8 cellular contexts compared by ENCODE assay signal in genomic region chr1:32247983-32248889, GRCh38. TPM values are rescaled to one million over a fixed set of nuclear protein-coding genes. Genes with fewer than 3 reads are reported as not detected.
DNase-seq lines count a peak whose midpoint lies in the region; ATAC-seq and TF ChIP-seq lines count a peak whose summit lies in the region.

No MANE protein-coding gene starts in this region.

- H3K27ac ChIP-seq in PC-9 (no peak overlapping the region), ovary (no peak overlapping the region), upper lobe of right lung (peak overlapping the region; percentile 75)

- no peak overlapping the region for H3K4me2 ChIP-seq in PC-9

- no peaks in the 10 kb centered on the region for H3K36me3 ChIP-seq in PC-9 (ENCODE audit: low read depth)
- no peaks in the 10 kb centered on the region for H3K36me3 ChIP-seq in ovary
- H3K36me3 ChIP-seq in upper lobe of right lung = no peaks in the 10 kb centered on the region

- TF ChIP-seq POLR2A in ovary (IDR thresholded peaks at IDR 0.05) = no peak

- H3K9me3 Mint-ChIP-seq in activated T-helper 17 cell treated with anti-CD3 and anti-CD28 coated beads, Interleukin-2, amount 50 U/mL, for 72 hours = no peaks in the 10 kb centered on the region

- peaks cover 31% of the 10 kb centered on the region for H3K4me1 Mint-ChIP-seq in activated T-helper 17 cell treated with anti-CD3 and anti-CD28 coated beads, Interleukin-2, amount 50 U/mL, for 72 hours

- no TSS peak for BruUV-seq in PC-9 (replicated peaks; lab: Mats Ljungman, UMichigan)

- no peaks in the 10 kb centered on the region for H3K9me2 ChIP-seq in PC-9 (ENCODE audit: insufficient read depth)

- no peaks in the 10 kb centered on the region for H4K20me1 ChIP-seq in PC-9 (ENCODE audit: insufficient read depth)

- no peaks in the 10 kb centered on the region for H3K9me3 ChIP-seq in PC-9 (ENCODE audit: insufficient read depth, low read depth)
- H3K9me3 ChIP-seq in ovary = no peaks in the 10 kb centered on the region
- H3K9me3 ChIP-seq in upper lobe of right lung = no peaks in the 10 kb centered on the region

- peak overlapping the region; percentile 99 for H3K4me3 Mint-ChIP-seq in activated T-helper 17 cell treated with anti-CD3 and anti-CD28 coated beads, Interleukin-2, amount 50 U/mL, for 72 hours

- DNase-seq in Daoy (ENCODE audit: low read depth) (peak; percentile 79), HUDEP-2 (lab: John Stamatoyannopoulos, UW; ENCODE audit: unreplicated experiment in 76 of 76) (peak in 67 of 76 experiments; percentile 13 to 81 (median 57)), PC-9 (peak in 1 of 2 experiments; percentile 55), foreskin melanocyte (peak; percentile 68), ovary (peak; percentile 82 to 88 (median 84)), upper lobe of right lung (peak; percentile 92), T1000 (lab: John Stamatoyannopoulos, UW) (no peak)

- CTCF ChIA-PET in PC-9 (lab: Charles Lee) = interaction anchor here (0.6 kb wide), 3 partner anchors 10 to 405 kb away, joined by 3 to 13 read pairs (median 6); no protein-coding TSS in a partner anchor

- 0 out of 2 replicates have a peak, but pooled peaks cover 4% of the 10 kb centered on the region for H3F3A ChIP-seq in PC-9 (ENCODE audit: insufficient read depth, low read depth)

- TF ChIP-seq CTCF in PC-9 (conservative IDR thresholded peaks at IDR 0.05) (peak; percentile 81), ovary (IDR thresholded peaks at IDR 0.05) (peak; percentile 33 to 81 (median 76)), upper lobe of right lung (IDR thresholded peaks at IDR 0.05) (peak; percentile 82)

- peak; percentile 54 for ATAC-seq in activated T-helper 17 cell treated with anti-CD3 and anti-CD28 coated beads, Interleukin-2, amount 50 U/mL, for 72 hours (replicated peaks)
- ATAC-seq in upper lobe of right lung = peak; percentile 91

- H3K36me3 Mint-ChIP-seq in activated T-helper 17 cell treated with anti-CD3 and anti-CD28 coated beads, Interleukin-2, amount 50 U/mL, for 72 hours (ENCODE audit: low read depth) = peaks cover 28% of the 10 kb centered on the region

- H3K27me3 Mint-ChIP-seq in activated T-helper 17 cell treated with anti-CD3 and anti-CD28 coated beads, Interleukin-2, amount 50 U/mL, for 72 hours = no peaks in the 10 kb centered on the region

- intact Hi-C loops in PC-9 (cut with micrococcal nuclease; ENCODE audit: unreplicated experiment) = no loop called here
- intact Hi-C loops in ovary (cut with DNase I) = loop anchor here in 1 of 4 donors (10.0 kb wide), 1 partner anchor 117 kb away; the partner anchor contains the start of genes FAM229A and TSSK3
- intact Hi-C loops in upper lobe of right lung (cut with DNase I) = loop anchor here (10.0 kb wide), 1 partner anchor 47 kb away; the partner anchor contains the start of gene HDAC1

- H3K27ac Mint-ChIP-seq in activated T-helper 17 cell treated with anti-CD3 and anti-CD28 coated beads, Interleukin-2, amount 50 U/mL, for 72 hours = peak overlapping the region; percentile 93

- 6 to 11% (median 7%) methylated on average over 14 to 31 of the region's 31 CpGs for WGBS in ovary, 3 donors

- no peak for TF ChIP-seq EP300 in ovary (IDR thresholded peaks at IDR 0.05)

- POLR2A ChIA-PET in PC-9 (lab: Charles Lee; ENCODE audit: unreplicated experiment) = interaction anchor here (0.6 to 0.7 kb wide), 2 partner anchors 77 to 83 kb away, joined by 3 to 6 read pairs; no protein-coding TSS in a partner anchor

- no peaks in the 10 kb centered on the region for H3K27me3 ChIP-seq in PC-9 (ENCODE audit: insufficient read depth, low read depth)
- H3K27me3 ChIP-seq in ovary = no peaks in the 10 kb centered on the region
- H3K27me3 ChIP-seq in upper lobe of right lung = no peaks in the 10 kb centered on the region

- no peak overlapping the region for H3K4me3 ChIP-seq in PC-9
- H3K4me3 ChIP-seq in ovary = no peak overlapping the region
- peak overlapping the region; percentile 41 for H3K4me3 ChIP-seq in upper lobe of right lung

- no peak overlapping the region for H2AFZ ChIP-seq in PC-9

- H3K4me1 ChIP-seq in PC-9 (replicated peaks; ENCODE audit: insufficient read depth) (no peaks in the 10 kb centered on the region), ovary (ENCODE audit: insufficient read depth) (peaks cover 12% of the 10 kb centered on the region), upper lobe of right lung (peaks cover 45% of the 10 kb centered on the region)

- H3K79me2 ChIP-seq in PC-9 (ENCODE audit: low read depth) = no peaks in the 10 kb centered on the region

RNA-seq across cellular contexts. Expression of gene FAM167B, which starts 1.2 kb away (rescaled TPM):
- total RNA-seq in Daoy (2014; rRNA removed; shearing (Covaris generic)) = not detected in 2 replicates
- total RNA-seq in PC-9 (2021) = 1.6 and 2.2 TPM in 2 replicates
- 1 to 10 TPM in 1 of 2 donors, under 1 TPM in 1; 0.99 to 1.1 TPM for total RNA-seq in activated T-helper 17 cell treated with anti-CD3 and anti-CD28 coated beads, Interleukin-2, amount 50 U/mL, for 72 hours
- total RNA-seq in ovary = 1 to 10 TPM in 6 of 7 donors, not detected in 1; 1.5 to 7.8 (median 3.6) TPM
- polyA plus RNA-seq in ovary = 1 to 10 TPM; 2.3 to 3.4 TPM
- 65.9 TPM for total RNA-seq in upper lobe of right lung

RNA-seq across cellular contexts. Expression of gene LCK, which starts 2.8 kb away (rescaled TPM):
- 0.06 TPM in 1 of 2 replicates, not detected in the other for total RNA-seq in Daoy (2014; rRNA removed; shearing (Covaris generic))
- total RNA-seq in PC-9 (2021) (2.0 and 2.6 TPM in 2 replicates), ovary (1 to 10 TPM in 3 of 7 donors, under 1 TPM in 4; 0.35 to 1.4 (median 0.92) TPM), upper lobe of right lung (8.3 TPM)
- total RNA-seq in activated T-helper 17 cell treated with anti-CD3 and anti-CD28 coated beads, Interleukin-2, amount 50 U/mL, for 72 hours = 100 to 1,000 TPM; 228 to 323 TPM
- polyA plus RNA-seq in ovary = 1 to 10 TPM in 1 of 2 donors, under 1 TPM in 1; 0.69 to 2.8 TPM

RNA-seq across cellular contexts. Expression of gene EIF3I, which starts 26.0 kb away (rescaled TPM):
- total RNA-seq in Daoy (2014; rRNA removed; shearing (Covaris generic)) = 682 and 715 TPM in 2 replicates
- total RNA-seq in PC-9 (2021) (199 and 229 TPM in 2 replicates), ovary (100 to 1,000 TPM; 140 to 194 (median 161) TPM), upper lobe of right lung (116 TPM)
- total RNA-seq in activated T-helper 17 cell treated with anti-CD3 and anti-CD28 coated beads, Interleukin-2, amount 50 U/mL, for 72 hours = 100 to 1,000 TPM; 203 to 303 TPM
- 100 to 1,000 TPM; 189 to 272 TPM for polyA plus RNA-seq in ovary

RNA-seq across cellular contexts. Expression of gene TMEM234, which starts 26.1 kb away (rescaled TPM):
- total RNA-seq in Daoy (2014; rRNA removed; shearing (Covaris generic)) = 6.4 and 8.7 TPM in 2 replicates
- total RNA-seq in PC-9 (2021) (14.1 and 18.1 TPM in 2 replicates), ovary (10 to 100 TPM; 11.6 to 34.6 (median 24.6) TPM), upper lobe of right lung (22.3 TPM)
- 10 to 100 TPM; 11.4 to 12.9 TPM for total RNA-seq in activated T-helper 17 cell treated with anti-CD3 and anti-CD28 coated beads, Interleukin-2, amount 50 U/mL, for 72 hours
- polyA plus RNA-seq in ovary = 10 to 100 TPM in 1 of 2 donors, 1 to 10 TPM in 1; 9.4 to 13.8 TPM

RNA-seq across cellular contexts. Expression of gene DCDC2B, which starts 39.3 kb away (rescaled TPM):
- total RNA-seq in Daoy (2014; rRNA removed; shearing (Covaris generic)) = not detected in 2 replicates
- total RNA-seq in PC-9 (2021) (not detected in 2 replicates), ovary (10 to 100 TPM in 1 of 7 donors, 1 to 10 TPM in 1, under 1 TPM in 2, not detected in 3; 0.22 to 13.3 (median 0.99) TPM), upper lobe of right lung (not detected)
- total RNA-seq in activated T-helper 17 cell treated with anti-CD3 and anti-CD28 coated beads, Interleukin-2, amount 50 U/mL, for 72 hours = under 1 TPM; 0.28 to 0.37 TPM
- under 1 TPM in 1 of 2 donors, not detected in 1; 0.05 TPM for polyA plus RNA-seq in ovary

Comparison
In these comparisons a context has a peak if more than half of its experiments do, and no peak if none do; other contexts are left out.
1. RNA of gene LCK, which starts 2.8 kb away (total RNA-seq): 228 to 323 TPM in activated T-helper 17 cell treated with anti-CD3 and anti-CD28 coated beads, Interleukin-2, amount 50 U/mL, for 72 hours; 8.3 TPM in upper lobe of right lung (single experiment), 2.0 to 2.6 TPM in PC-9, 0.35 to 1.4 TPM in ovary and 0.06 TPM in Daoy; every median in the first group is over 10 times any median in the second.
2. Peak in every context shown above with its lines, with median percentiles within 50 percentile points of each other: CTCF ChIP-seq.